ENCODE assay signal across 8 cellular contexts in the genomic region with DNA sequence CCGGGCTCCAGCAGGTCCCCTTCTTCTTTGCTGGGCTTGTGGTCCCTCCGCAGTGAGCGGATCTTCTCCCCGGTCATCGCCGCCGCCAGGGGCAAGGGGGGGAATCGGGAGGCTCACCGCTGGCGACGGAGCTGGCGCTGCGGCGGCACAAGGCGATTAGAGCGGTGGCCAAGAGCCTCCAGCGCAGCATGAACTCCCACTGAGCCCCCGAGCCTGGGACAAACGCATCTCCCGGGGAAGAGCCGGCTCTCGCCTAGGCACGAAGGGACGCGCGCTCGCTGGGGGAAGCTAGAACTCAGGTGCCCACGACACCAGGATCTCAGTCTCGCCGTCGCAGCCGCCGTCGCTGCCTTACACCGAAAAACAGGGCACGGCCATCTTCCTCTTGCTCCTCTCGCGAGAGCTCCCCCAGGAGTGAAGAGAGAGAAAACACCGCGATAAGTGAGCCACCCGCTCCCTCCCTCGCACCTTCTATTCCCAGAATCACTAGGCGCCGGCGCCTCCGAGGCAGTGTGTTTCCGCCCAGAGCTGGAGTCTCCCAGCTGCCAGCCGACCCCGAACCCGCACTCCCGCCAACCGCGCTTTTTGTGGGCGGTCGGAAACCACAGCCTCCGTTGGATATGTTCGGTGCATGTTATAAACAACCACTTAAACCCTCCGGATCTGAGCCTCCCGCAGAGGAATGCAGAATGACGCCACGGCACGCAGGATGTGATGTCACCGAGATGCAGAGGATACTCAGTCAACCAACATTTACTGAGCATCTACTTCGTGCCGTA. TPM values are rescaled to one million over a fixed set of nuclear protein-coding genes. Genes with fewer than 3 reads are reported as not detected.
DNase-seq lines count a peak whose midpoint lies in the region; ATAC-seq and TF ChIP-seq lines count a peak whose summit lies in the region.

Gene ANKRD13C, minus strand, starts transcription at position 391 of the 779 bp plus-strand sequence. Its CDS starts 314 bp downstream, at position 77.

- H3K27me3 Mint-ChIP-seq in chondrocyte (ENCODE audit: low read depth): no peaks in the 10 kb centered on the region

- ATAC-seq in HG03432 (IDR thresholded peaks at IDR 0.05; ENCODE audit: unreplicated experiment): peak; percentile 95

- TF ChIP-seq POLR2A in GM19099 (IDR thresholded peaks at IDR 0.05; ENCODE audit: extremely low read depth, insufficient read length, low read depth): peak; percentile 93

- DNase-seq in AML-193 (lab: John Stamatoyannopoulos, UW) (peak; percentile 90 to 92), NCI-H510A (lab: John Stamatoyannopoulos, UW) (peak; percentile 98), chondrocyte (ENCODE audit: low spot score) (peak; percentile 97), kidney epithelial cell (ENCODE audit: low read depth) (peak; percentile 71)
- peak; percentile 73 to 78 for DNase-seq in activated CD4-positive, alpha-beta T cell treated with anti-CD3 and anti-CD28 coated beads for 24 hours (ENCODE audit: low read depth in 2 of 2)
- peak; percentile 85 to 88 for DNase-seq in stimulated activated CD4-positive, alpha-beta T cell treated with anti-CD3 and anti-CD28 coated beads, Interleukin-15, amount 100 ng/mL, for 48 hours (ENCODE audit: low read depth in 2 of 2)

- H3K36me3 ChIP-seq in kidney epithelial cell (ENCODE audit: control insufficient read depth, insufficient read depth, low read length): no peaks in the 10 kb centered on the region

- H3K36me3 Mint-ChIP-seq in chondrocyte (ENCODE audit: low read depth): no peaks in the 10 kb centered on the region

- no peak for TF ChIP-seq CTCF in chondrocyte (IDR thresholded peaks at IDR 0.05)
- TF ChIP-seq CTCF in kidney epithelial cell (IDR thresholded peaks at IDR 0.05; ENCODE audit: insufficient read depth, low read length, poor library complexity, severe bottlenecking): peak; percentile 8

- peaks cover 35% of the 10 kb centered on the region for H3K4me1 Mint-ChIP-seq in chondrocyte (ENCODE audit: low read depth)

- no peaks in the 10 kb centered on the region for H3K9me3 Mint-ChIP-seq in chondrocyte (ENCODE audit: low read depth)

- peak within 1 kb of the TSS; percentile 94 for H3K4me3 Mint-ChIP-seq in chondrocyte (ENCODE audit: unreplicated experiment)

- H3K27ac Mint-ChIP-seq in chondrocyte (ENCODE audit: unreplicated experiment): peak within 1 kb of the TSS; percentile 99

- peak within 1 kb of the TSS; percentile 94 for H3K4me3 ChIP-seq in kidney epithelial cell (ENCODE audit: low read depth, low read length)

- no peaks in the 10 kb centered on the region for H3K27me3 ChIP-seq in kidney epithelial cell (ENCODE audit: control insufficient read depth, insufficient read depth, low read length)

RNA-seq across cellular contexts. Expression of gene ANKRD13C, which starts in this region (rescaled TPM):
- total RNA-seq in chondrocyte: 19.4 to 24.4 TPM (median 20.4 TPM) in 3 replicates
- 15.0 and 15.2 TPM in 2 replicates for total RNA-seq in kidney epithelial cell

Comparison
In these comparisons a context has a peak if more than half of its experiments do, and no peak if none do; other contexts are left out.
1. Peak in every context shown above with its lines: DNase-seq, ATAC-seq and H3K4me3 ChIP-seq.